In the genomic region with DNA sequence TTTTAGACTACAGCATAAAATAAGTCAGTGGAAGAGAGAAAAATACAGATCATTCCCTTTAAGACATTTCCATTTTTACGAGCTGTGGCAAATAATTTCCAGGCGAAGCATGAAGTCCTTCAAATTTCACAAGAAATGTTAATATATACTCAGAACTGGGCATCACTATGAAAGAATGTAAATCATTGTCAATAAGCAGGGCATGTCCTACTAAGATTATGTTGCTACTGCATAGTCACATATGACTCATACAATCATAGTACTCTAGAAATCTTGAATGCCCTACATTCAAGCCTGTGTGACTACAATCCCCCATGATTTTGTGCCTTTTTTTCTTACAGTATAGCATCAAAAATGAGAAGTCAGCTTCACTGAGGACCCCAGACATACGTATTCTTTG, we compare ENCODE assay signal across 19 cellular contexts.
DNase-seq lines count a peak whose midpoint lies in the region; ATAC-seq and TF ChIP-seq lines count a peak whose summit lies in the region.
"Had no signal": no experiment of that assay in that cellular context is flagged by ENCODE, and none has a peak within 500 bp of the region (broad histone marks: within the 10 kb centered on the region; RNA-seq: fewer than 3 reads in every experiment).

No MANE protein-coding gene starts in this region.

- no peaks in the 10 kb centered on the region for H3K79me2 ChIP-seq in HCT116 (ENCODE audit: insufficient read depth, low read length)

- no peaks in the 10 kb centered on the region for H3K9me2 ChIP-seq in HCT116 (ENCODE audit: insufficient read depth)

- no peak for TF ChIP-seq POLR2A in HCT116 (IDR thresholded peaks at IDR 0.05; ENCODE audit: borderline replicate concordance, extremely low read depth, insufficient read depth, insufficient read length)

- ATAC-seq in HCT116 = 0 out of 2 replicates have a peak, but pooled peaks have one; percentile 42
- ATAC-seq in CD8-positive, alpha-beta T cell = no peak
- ATAC-seq: Panc1, T-helper 17 cell had no signal

- CTCF ChIA-PET in AG04450 (lab: Charles Lee) = no interaction called here
- CTCF ChIA-PET in HCT116 (lab: Charles Lee) = no interaction called here
- CTCF ChIA-PET in CD8-positive, alpha-beta T cell (lab: Charles Lee) = no interaction called here
- CTCF ChIA-PET in HEK293T (lab: Yijun Ruan, JAX) = no interaction called here

- H3K4me2 ChIP-seq in HCT116 (ENCODE audit: low read length) = no peak overlapping the region
- H3K4me2 ChIP-seq: BLaER1 had no signal

- POLR2A ChIA-PET in AG04450 (lab: Yijun Ruan, JAX) (no interaction called here), HCT116 (lab: Charles Lee) (no interaction called here), HEK293T (lab: Yijun Ruan, JAX) (no interaction called here)
- POLR2A ChIA-PET in CD8-positive, alpha-beta T cell (lab: Charles Lee) = no interaction called here

- peak overlapping the region; percentile 2 for H2AFZ ChIP-seq in HCT116 (ENCODE audit: low read depth, low read length, poor library complexity, severe bottlenecking)

- no peak overlapping the region for H3K4me3 Mint-ChIP-seq in CD8-positive, alpha-beta T cell
- H3K4me3 Mint-ChIP-seq: activated naive CD8-positive, alpha-beta T cell treated with anti-CD3 and anti-CD28 coated beads, Interleukin-2, amount 10 ng/mL, durations not matched to agents 7 days and 5 days; T-helper 17 cell had no signal

- no TSS peak for BruUV-seq in HCT116 (replicated peaks; lab: Mats Ljungman, UMichigan)

- no peak for TF ChIP-seq RAD21 in HCT116 (IDR thresholded peaks at IDR 0.05; ENCODE audit: low read depth)

- no peaks in the 10 kb centered on the region for H3K4me1 Mint-ChIP-seq in CD8-positive, alpha-beta T cell (ENCODE audit: low read depth)
- H3K4me1 Mint-ChIP-seq: activated naive CD8-positive, alpha-beta T cell treated with anti-CD3 and anti-CD28 coated beads, Interleukin-2, amount 10 ng/mL, durations not matched to agents 7 days and 5 days; T-helper 17 cell had no signal

- no peaks in the 10 kb centered on the region for H4K20me1 ChIP-seq in HCT116 (ENCODE audit: insufficient read depth)
- H4K20me1 ChIP-seq: BLaER1 had no signal

- no peaks in the 10 kb centered on the region for H3K9me3 ChIP-seq in AG04450 (ENCODE audit: control insufficient read depth, insufficient read depth, low read length)
- no peaks in the 10 kb centered on the region for H3K9me3 ChIP-seq in HCT116 (ENCODE audit: control insufficient read depth in 1 of 2, insufficient read depth in 1 of 2, low read depth in 1 of 2, low read length in 2 of 2)
- no peaks in the 10 kb centered on the region for H3K9me3 ChIP-seq in CD8-positive, alpha-beta T cell (ENCODE audit: low read length)
- H3K9me3 ChIP-seq in effector memory CD4-positive, alpha-beta T cell (ENCODE audit: control insufficient read depth, low read length) = no peaks in the 10 kb centered on the region
- H3K9me3 ChIP-seq: BLaER1, thyroid gland had no signal

- peaks cover 6% of the 10 kb centered on the region for H3K9me3 Mint-ChIP-seq in CD8-positive, alpha-beta T cell
- H3K9me3 Mint-ChIP-seq: activated naive CD8-positive, alpha-beta T cell treated with anti-CD3 and anti-CD28 coated beads, Interleukin-2, amount 10 ng/mL, durations not matched to agents 7 days and 5 days had no signal

- H3K36me3 Mint-ChIP-seq in CD8-positive, alpha-beta T cell = no peaks in the 10 kb centered on the region
- H3K36me3 Mint-ChIP-seq: activated naive CD8-positive, alpha-beta T cell treated with anti-CD3 and anti-CD28 coated beads, Interleukin-2, amount 10 ng/mL, durations not matched to agents 7 days and 5 days had no signal

- TF ChIP-seq CTCF in AG04450 (IDR thresholded peaks at IDR 0.05; ENCODE audit: low read depth, low read length) (no peak), HCT116 (IDR thresholded peaks at IDR 0.05 in 2 of 3, conservative IDR thresholded peaks at IDR 0.05 in 1 of 3; ENCODE audit: borderline replicate concordance in 1 of 3, insufficient read depth in 1 of 3, low read depth in 2 of 3, low read length in 2 of 3) (no peak), fibroblast of villous mesenchyme (IDR thresholded peaks at IDR 0.05; ENCODE audit: insufficient read depth, low read depth, low read length) (no peak)
- TF ChIP-seq CTCF in CD8-positive, alpha-beta T cell (IDR thresholded peaks at IDR 0.05) = no peak

- intact Hi-C loops in HCT116 (cut with micrococcal nuclease) = no loop called here
- intact Hi-C loops in CD8-positive, alpha-beta T cell (cut with DNase I, micrococcal nuclease) = no loop called here
- intact Hi-C loops in head of caudate nucleus (cut with DNase I) = no loop called here

- H3K9ac ChIP-seq in HCT116 (ENCODE audit: low read length) = no peak overlapping the region
- H3K9ac ChIP-seq: BLaER1 had no signal

- H3K27ac ChIP-seq in AG04450 (ENCODE audit: low read depth, low read length) (no peak overlapping the region), HCT116 (ENCODE audit: low read depth, low read length) (no peak overlapping the region)
- H3K27ac ChIP-seq in CD8-positive, alpha-beta T cell (ENCODE audit: low read depth, low read length) = no peak overlapping the region
- H3K27ac ChIP-seq in effector memory CD4-positive, alpha-beta T cell (ENCODE audit: insufficient read depth, low read length, poor library complexity, severe bottlenecking) = no peak overlapping the region
- H3K27ac ChIP-seq: BLaER1, thyroid gland had no signal

- DNase-seq in AG04450 (ENCODE audit: low read depth, low spot score) (peak; percentile 16), HCT116 (ENCODE audit: low read depth, low spot score) (no peak), amniotic stem cell (lab: John Stamatoyannopoulos, UW) (peak; percentile 31), fibroblast of villous mesenchyme (ENCODE audit: low read depth) (peak; percentile 18), HEK293T (ENCODE audit: extremely low spot score) (no peak), head of caudate nucleus (no peak)
- no peak for DNase-seq in CD8-positive, alpha-beta T cell
- no peak for DNase-seq in effector memory CD4-positive, alpha-beta T cell
- DNase-seq: activated naive CD8-positive, alpha-beta T cell treated with anti-CD3 and anti-CD28 coated beads, Interleukin-2, amount 10 ng/mL, durations not matched to agents 7 days and 5 days; activated T-cell treated with anti-CD3 and anti-CD28 coated beads, Interleukin-2, amount 50 U/mL, for 1 hour; KBM-7; NCI-H146; NCI-H524; stimulated activated CD4-positive, alpha-beta T cell treated with anti-CD3 and anti-CD28 coated beads, Interleukin-2, amount 100 ng/mL, for 24 hours; stimulated activated CD8-positive, alpha-beta memory T cell treated with anti-CD3 and anti-CD28 coated beads, Interleukin-4, amount 100 ng/mL, for 48 hours; T-helper 17 cell; thyroid gland had no signal

- H3K36me3 ChIP-seq in HCT116 (ENCODE audit: control insufficient read depth in 1 of 2, insufficient read depth in 2 of 2, low read length in 2 of 2) = no peaks in the 10 kb centered on the region
- no peaks in the 10 kb centered on the region for H3K36me3 ChIP-seq in CD8-positive, alpha-beta T cell (ENCODE audit: insufficient read depth, low read length)
- no peaks in the 10 kb centered on the region for H3K36me3 ChIP-seq in effector memory CD4-positive, alpha-beta T cell (ENCODE audit: control insufficient read depth, insufficient read depth, low read length)
- H3K36me3 ChIP-seq: BLaER1, thyroid gland had no signal

- H3K27me3 Mint-ChIP-seq in CD8-positive, alpha-beta T cell (ENCODE audit: low read depth) = no peaks in the 10 kb centered on the region
- H3K27me3 Mint-ChIP-seq: activated naive CD8-positive, alpha-beta T cell treated with anti-CD3 and anti-CD28 coated beads, Interleukin-2, amount 10 ng/mL, durations not matched to agents 7 days and 5 days; T-helper 17 cell had no signal

- H3K4me3 ChIP-seq in AG04450 (ENCODE audit: low read depth, low read length) (no peak overlapping the region), HCT116 (replicated peaks in 1 of 2; ENCODE audit: low read depth in 1 of 2, low read length in 2 of 2) (no peak overlapping the region), fibroblast of villous mesenchyme (ENCODE audit: low read depth, low read length) (no peak overlapping the region)
- no peak overlapping the region for H3K4me3 ChIP-seq in CD8-positive, alpha-beta T cell (ENCODE audit: low read depth, low read length)
- no peak overlapping the region for H3K4me3 ChIP-seq in effector memory CD4-positive, alpha-beta T cell (ENCODE audit: insufficient read depth, low read depth, low read length, poor library complexity, severe bottlenecking)
- H3K4me3 ChIP-seq: BLaER1, thyroid gland had no signal

- H3K4me1 ChIP-seq in HCT116 (ENCODE audit: control insufficient read depth in 1 of 2, insufficient read depth in 2 of 2, low read length in 2 of 2) = no peaks in the 10 kb centered on the region
- no peaks in the 10 kb centered on the region for H3K4me1 ChIP-seq in CD8-positive, alpha-beta T cell (ENCODE audit: insufficient read depth, low read length)
- H3K4me1 ChIP-seq in effector memory CD4-positive, alpha-beta T cell (ENCODE audit: control insufficient read depth, insufficient read depth, low read length, poor library complexity, severe bottlenecking) = no peaks in the 10 kb centered on the region
- H3K4me1 ChIP-seq: BLaER1, thyroid gland had no signal

- RAD21 ChIA-PET in HCT116 (lab: Charles Lee; ENCODE audit: low non-redundant PET in 1 of 2, low total read pairs in 2 of 2, uncharacterized antibody in 2 of 2, unreplicated experiment in 2 of 2) = no interaction called here

- H3K27me3 ChIP-seq in AG04450 (ENCODE audit: control insufficient read depth, insufficient read depth, low read length) = no peaks in the 10 kb centered on the region
- H3K27me3 ChIP-seq in HCT116 (ENCODE audit: insufficient read depth, low read length) = no peaks in the 10 kb centered on the region
- no peaks in the 10 kb centered on the region for H3K27me3 ChIP-seq in CD8-positive, alpha-beta T cell (ENCODE audit: insufficient read depth, low read length)
- no peaks in the 10 kb centered on the region for H3K27me3 ChIP-seq in effector memory CD4-positive, alpha-beta T cell (replicated peaks; ENCODE audit: control insufficient read depth, insufficient read depth, low read length, poor library complexity, severe bottlenecking)
- H3K27me3 ChIP-seq: BLaER1, thyroid gland had no signal

- no peak overlapping the region for H3K27ac Mint-ChIP-seq in CD8-positive, alpha-beta T cell
- H3K27ac Mint-ChIP-seq: activated naive CD8-positive, alpha-beta T cell treated with anti-CD3 and anti-CD28 coated beads, Interleukin-2, amount 10 ng/mL, durations not matched to agents 7 days and 5 days; T-helper 17 cell had no signal

TF ChIP-seq in HCT116, 20 proteins besides CTCF, POLR2A, EP300 and RAD21:
- TF ChIP-seq FOSL1 (IDR thresholded peaks at IDR 0.05; ENCODE audit: low read depth) (peak; percentile 24; the same call in 1 of the 2 replicates), POLR2AphosphoS5 (IDR thresholded peaks at IDR 0.05; ENCODE audit: low read depth, low read length) (no peak)
TF ChIP-seq in HCT116: peak in this region for 1.

TF ChIP-seq in HEK293T, 16 proteins besides CTCF, POLR2A, EP300 and RAD21:
- TF ChIP-seq BHLHE40 (IDR thresholded peaks at IDR 0.05; ENCODE audit: borderline replicate concordance) (no peak), FOXA1 (IDR thresholded peaks at IDR 0.05) (no peak), TARDBP (IDR thresholded peaks at IDR 0.05) (no peak)

Comparison
In these comparisons a context has a peak if more than half of its experiments do, and no peak if none do; other contexts are left out.
1. DNase-seq: peak in AG04450 (single experiment), amniotic stem cell (single experiment) and fibroblast of villous mesenchyme (single experiment); none in HCT116 (single experiment), CD8-positive, alpha-beta T cell (0 of 7), effector memory CD4-positive, alpha-beta T cell (0 of 3), HEK293T (single experiment) and head of caudate nucleus (0 of 42).